22 cellular contexts compared by ENCODE assay signal in genomic region chr5:43155394-43156096, GRCh38. TPM values are rescaled to one million over a fixed set of nuclear protein-coding genes. Genes with fewer than 3 reads are reported as not detected.
A peak's percentile ranks its signal among the peaks of the same experiment; 100 is the strongest.
DNase-seq lines count a peak whose midpoint lies in the region; ATAC-seq, FAIRE-seq and TF ChIP-seq lines count a peak whose summit lies in the region.
"Had no signal": no experiment of that assay in that cellular context is flagged by ENCODE, and none has a peak within 500 bp of the region (broad histone marks: within the 10 kb centered on the region; RNA-seq: fewer than 3 reads in every experiment).

No MANE protein-coding gene starts in this region.

- no peak for DNase-seq in activated CD8-positive, alpha-beta T cell treated with anti-CD3 and anti-CD28 coated beads for 36 hours
- DNase-seq in activated CD8-positive, alpha-beta T cell treated with anti-CD3 and anti-CD28 coated beads, Interleukin-2, amount 10 ng/mL, durations not matched to agents 7 days and 5 days, result no peak
- no peak for DNase-seq in CD8-positive, alpha-beta memory T cell
- DNase-seq in WTC11 (ENCODE audit: low spot score), result peak; percentile 14
- DNase-seq in mesendoderm, result peak; percentile 75
- DNase-seq in activated T-helper 1 cell treated with anti-CD3 and anti-CD28 coated beads, Interleukin-12 subunit alpha, Interleukin-12 subunit beta, Interleukin-2, Interleukin-4 antibody, amounts not matched to agents 30 ng/mL and 10 ng/mL and 1 ng/mL, durations not matched to agents 14 hours and 24 hours and 36 hours (ENCODE audit: low spot score), result no peak
- DNase-seq in GM12891 (ENCODE audit: insufficient read length, low spot score), result no peak
- DNase-seq: DMS79 treated with DMSO at 0.1 percent for 48 hours, GDM1, KG1, NCI-H1092 treated with DMSO at 0.1 percent for 48 hours, NCI-H1694, NCI-H2107, NCI-H226, NCI-H526, OCI-M1 had no signal

- H3K9me3 Mint-ChIP-seq in activated CD8-positive, alpha-beta T cell treated with anti-CD3 and anti-CD28 coated beads for 36 hours, result no peaks in the 10 kb centered on the region
- no peaks in the 10 kb centered on the region for H3K9me3 Mint-ChIP-seq in activated CD8-positive, alpha-beta T cell treated with anti-CD3 and anti-CD28 coated beads, Interleukin-2, amount 10 ng/mL, durations not matched to agents 7 days and 5 days (ENCODE audit: insufficient read depth)
- H3K9me3 Mint-ChIP-seq in CD8-positive, alpha-beta memory T cell, result no peaks in the 10 kb centered on the region
- H3K9me3 Mint-ChIP-seq in WTC11, result no peaks in the 10 kb centered on the region
- H3K9me3 Mint-ChIP-seq in activated T-helper 1 cell treated with anti-CD3 and anti-CD28 coated beads, Interleukin-12 subunit alpha, Interleukin-12 subunit beta, Interleukin-2, Interleukin-4 antibody, amounts not matched to agents 30 ng/mL and 10 ng/mL and 1 ng/mL, durations not matched to agents 14 hours and 24 hours and 36 hours, result no peaks in the 10 kb centered on the region
- H3K9me3 Mint-ChIP-seq: CD14-positive monocyte had no signal

- H4K5ac ChIP-seq in mesendoderm (ENCODE audit: low read length), result no peak overlapping the region

- WGBS in mesendoderm (ENCODE audit: extremely low coverage, insufficient coverage, low lambda C conversion rate), result no CpG with 5 or more reads among the region's 4 CpGs

- H2BK120ac ChIP-seq in mesendoderm (ENCODE audit: low read depth, low read length), result no peak overlapping the region

- POLR2A ChIA-PET in activated CD8-positive, alpha-beta T cell treated with anti-CD3 and anti-CD28 coated beads for 36 hours (lab: Charles Lee), result no interaction called here
- POLR2A ChIA-PET in activated CD8-positive, alpha-beta T cell treated with anti-CD3 and anti-CD28 coated beads, Interleukin-2, amount 10 ng/mL, durations not matched to agents 7 days and 5 days (lab: Charles Lee), result no interaction called here
- POLR2A ChIA-PET in CD8-positive, alpha-beta memory T cell (lab: Charles Lee), result no interaction called here
- POLR2A ChIA-PET in WTC11 (lab: Charles Lee), result interaction anchor here (0.5 kb wide), 1 partner anchor 31 kb away, joined by 4 read pairs; no protein-coding TSS in a partner anchor

- H3K9ac ChIP-seq in mesendoderm (ENCODE audit: low read length), result no peak overlapping the region

- no peak overlapping the region for H3K18ac ChIP-seq in mesendoderm (ENCODE audit: low read length)

- H3K9me3 ChIP-seq in CD8-positive, alpha-beta memory T cell (ENCODE audit: low read length), result no peaks in the 10 kb centered on the region

- H3K4me3 ChIP-seq in CD8-positive, alpha-beta memory T cell (ENCODE audit: low read length), result no peak overlapping the region
- no peak overlapping the region for H3K4me3 ChIP-seq in mesendoderm (ENCODE audit: low read length)

- H3K23ac ChIP-seq in mesendoderm (ENCODE audit: low read length), result no peak overlapping the region

- CTCF ChIA-PET in activated CD8-positive, alpha-beta T cell treated with anti-CD3 and anti-CD28 coated beads for 36 hours (lab: Charles Lee), result interaction anchor here (0.5 to 1.9 kb wide), 3 partner anchors 35 to 234 kb away, joined by 3 to 4 read pairs (median 4); partner anchors contain the start of gene ZNF131
- CTCF ChIA-PET in activated CD8-positive, alpha-beta T cell treated with anti-CD3 and anti-CD28 coated beads, Interleukin-2, amount 10 ng/mL, durations not matched to agents 7 days and 5 days (lab: Charles Lee), result interaction anchor here (0.9 to 1.2 kb wide), 2 partner anchors 50 to 65 kb away, joined by 3 to 5 read pairs; no protein-coding TSS in a partner anchor
- CTCF ChIA-PET in CD8-positive, alpha-beta memory T cell (lab: Charles Lee), result interaction anchor here (1.9 kb wide), 1 partner anchor 476 kb away, joined by 4 read pairs; no protein-coding TSS in a partner anchor
- CTCF ChIA-PET in WTC11 (lab: Charles Lee), result interaction anchor here (0.8 to 1.7 kb wide), 7 partner anchors 12 to 328 kb away, joined by 3 to 6 read pairs (median 4); partner anchors contain the start of genes TMEM267 and ZNF131

- H2AK5ac ChIP-seq in mesendoderm (ENCODE audit: low read length), result no peak overlapping the region

- H3K27ac ChIP-seq in CD8-positive, alpha-beta memory T cell (ENCODE audit: low read depth, low read length), result no peak overlapping the region
- no peak overlapping the region for H3K27ac ChIP-seq in mesendoderm (ENCODE audit: low read depth, low read length)
- H3K27ac ChIP-seq: RWPE1 had no signal

- no peak overlapping the region for H3K4ac ChIP-seq in mesendoderm (ENCODE audit: low read depth, low read length)

- H3K27ac Mint-ChIP-seq in activated CD8-positive, alpha-beta T cell treated with anti-CD3 and anti-CD28 coated beads for 36 hours, result peak overlapping the region; percentile 27
- H3K27ac Mint-ChIP-seq in activated CD8-positive, alpha-beta T cell treated with anti-CD3 and anti-CD28 coated beads, Interleukin-2, amount 10 ng/mL, durations not matched to agents 7 days and 5 days, result no peak overlapping the region
- peak overlapping the region in 5 of 8 donors; percentile 22 to 88 (median 55) for H3K27ac Mint-ChIP-seq in CD8-positive, alpha-beta memory T cell
- no peak overlapping the region for H3K27ac Mint-ChIP-seq in WTC11
- H3K27ac Mint-ChIP-seq in activated T-helper 1 cell treated with anti-CD3 and anti-CD28 coated beads, Interleukin-12 subunit alpha, Interleukin-12 subunit beta, Interleukin-2, Interleukin-4 antibody, amounts not matched to agents 30 ng/mL and 10 ng/mL and 1 ng/mL, durations not matched to agents 14 hours and 24 hours and 36 hours, result no peak overlapping the region
- H3K27ac Mint-ChIP-seq: CD14-positive monocyte had no signal

- H3K27me3 Mint-ChIP-seq in activated CD8-positive, alpha-beta T cell treated with anti-CD3 and anti-CD28 coated beads for 36 hours, result no peaks in the 10 kb centered on the region
- no peaks in the 10 kb centered on the region for H3K27me3 Mint-ChIP-seq in activated CD8-positive, alpha-beta T cell treated with anti-CD3 and anti-CD28 coated beads, Interleukin-2, amount 10 ng/mL, durations not matched to agents 7 days and 5 days (ENCODE audit: low read depth)
- H3K27me3 Mint-ChIP-seq in CD8-positive, alpha-beta memory T cell, result no peaks in the 10 kb centered on the region
- no peaks in the 10 kb centered on the region for H3K27me3 Mint-ChIP-seq in WTC11 (ENCODE audit: low read depth)
- H3K27me3 Mint-ChIP-seq in activated T-helper 1 cell treated with anti-CD3 and anti-CD28 coated beads, Interleukin-12 subunit alpha, Interleukin-12 subunit beta, Interleukin-2, Interleukin-4 antibody, amounts not matched to agents 30 ng/mL and 10 ng/mL and 1 ng/mL, durations not matched to agents 14 hours and 24 hours and 36 hours (ENCODE audit: insufficient read depth), result no peaks in the 10 kb centered on the region

- H3K79me1 ChIP-seq in mesendoderm (ENCODE audit: low read length), result peaks cover 16% of the 10 kb centered on the region

- H3K36me3 ChIP-seq in CD8-positive, alpha-beta memory T cell (ENCODE audit: insufficient read depth, low read length), result peaks cover 3% of the 10 kb centered on the region
- H3K36me3 ChIP-seq in mesendoderm (ENCODE audit: control insufficient read depth, insufficient read depth, low read length), result no peaks in the 10 kb centered on the region

- H3K4me1 ChIP-seq in CD8-positive, alpha-beta memory T cell (ENCODE audit: insufficient read depth, low read length), result no peaks in the 10 kb centered on the region
- peaks cover 8% of the 10 kb centered on the region for H3K4me1 ChIP-seq in mesendoderm (ENCODE audit: control insufficient read depth, low read depth, low read length)

- H3K4me1 Mint-ChIP-seq in activated CD8-positive, alpha-beta T cell treated with anti-CD3 and anti-CD28 coated beads for 36 hours (ENCODE audit: low read depth), result peaks cover 43% of the 10 kb centered on the region
- H3K4me1 Mint-ChIP-seq in activated CD8-positive, alpha-beta T cell treated with anti-CD3 and anti-CD28 coated beads, Interleukin-2, amount 10 ng/mL, durations not matched to agents 7 days and 5 days (ENCODE audit: low read depth), result peaks cover 12% of the 10 kb centered on the region
- peaks cover 20 to 54% (median 39%) of the 10 kb centered on the region in 3 donors for H3K4me1 Mint-ChIP-seq in CD8-positive, alpha-beta memory T cell
- peaks cover 22% of the 10 kb centered on the region for H3K4me1 Mint-ChIP-seq in WTC11
- peaks cover 9% of the 10 kb centered on the region for H3K4me1 Mint-ChIP-seq in activated T-helper 1 cell treated with anti-CD3 and anti-CD28 coated beads, Interleukin-12 subunit alpha, Interleukin-12 subunit beta, Interleukin-2, Interleukin-4 antibody, amounts not matched to agents 30 ng/mL and 10 ng/mL and 1 ng/mL, durations not matched to agents 14 hours and 24 hours and 36 hours (ENCODE audit: low read depth)

- H3K79me2 ChIP-seq in mesendoderm (ENCODE audit: control insufficient read depth, insufficient read depth, low read length), result peaks cover 2% of the 10 kb centered on the region

- H3K4me2 ChIP-seq in mesendoderm (ENCODE audit: low read length), result no peak overlapping the region

- H2BK15ac ChIP-seq in mesendoderm (replicated peaks; ENCODE audit: low read depth), result no peak overlapping the region

- intact Hi-C loops in activated CD8-positive, alpha-beta T cell treated with anti-CD3 and anti-CD28 coated beads for 36 hours (cut with micrococcal nuclease), result no loop called here
- intact Hi-C loops in activated T-helper 1 cell treated with anti-CD3 and anti-CD28 coated beads, Interleukin-12 subunit alpha, Interleukin-12 subunit beta, Interleukin-2, Interleukin-4 antibody, amounts not matched to agents 30 ng/mL and 10 ng/mL and 1 ng/mL, durations not matched to agents 14 hours and 24 hours and 36 hours (cut with micrococcal nuclease), result no loop called here

- H3K36me3 Mint-ChIP-seq in activated CD8-positive, alpha-beta T cell treated with anti-CD3 and anti-CD28 coated beads for 36 hours (ENCODE audit: low read depth), result peaks cover 45% of the 10 kb centered on the region
- peaks cover 42% of the 10 kb centered on the region for H3K36me3 Mint-ChIP-seq in activated CD8-positive, alpha-beta T cell treated with anti-CD3 and anti-CD28 coated beads, Interleukin-2, amount 10 ng/mL, durations not matched to agents 7 days and 5 days (ENCODE audit: low read depth)
- peaks cover 0 to 55% (median 0%) of the 10 kb centered on the region in 3 donors for H3K36me3 Mint-ChIP-seq in CD8-positive, alpha-beta memory T cell
- peaks cover 18% of the 10 kb centered on the region for H3K36me3 Mint-ChIP-seq in WTC11
- peaks cover 9% of the 10 kb centered on the region for H3K36me3 Mint-ChIP-seq in activated T-helper 1 cell treated with anti-CD3 and anti-CD28 coated beads, Interleukin-12 subunit alpha, Interleukin-12 subunit beta, Interleukin-2, Interleukin-4 antibody, amounts not matched to agents 30 ng/mL and 10 ng/mL and 1 ng/mL, durations not matched to agents 14 hours and 24 hours and 36 hours (ENCODE audit: low read depth)

- FAIRE-seq in GM12891 (lab: Jason Lieb, UNC), result no peak
- FAIRE-seq: A204.1 had no signal

- no peak overlapping the region for H4K8ac ChIP-seq in mesendoderm (ENCODE audit: low read depth, low read length)

- H3K4me3 Mint-ChIP-seq in activated CD8-positive, alpha-beta T cell treated with anti-CD3 and anti-CD28 coated beads for 36 hours, result no peak overlapping the region
- no peak overlapping the region for H3K4me3 Mint-ChIP-seq in activated CD8-positive, alpha-beta T cell treated with anti-CD3 and anti-CD28 coated beads, Interleukin-2, amount 10 ng/mL, durations not matched to agents 7 days and 5 days
- H3K4me3 Mint-ChIP-seq in CD8-positive, alpha-beta memory T cell, result no peak overlapping the region
- no peak overlapping the region for H3K4me3 Mint-ChIP-seq in WTC11
- no peak overlapping the region for H3K4me3 Mint-ChIP-seq in activated T-helper 1 cell treated with anti-CD3 and anti-CD28 coated beads, Interleukin-12 subunit alpha, Interleukin-12 subunit beta, Interleukin-2, Interleukin-4 antibody, amounts not matched to agents 30 ng/mL and 10 ng/mL and 1 ng/mL, durations not matched to agents 14 hours and 24 hours and 36 hours
- H3K4me3 Mint-ChIP-seq: CD14-positive monocyte had no signal

- H2BK5ac ChIP-seq in mesendoderm (ENCODE audit: low read length), result no peak overlapping the region

- peak; percentile 32 for ATAC-seq in activated CD8-positive, alpha-beta T cell treated with anti-CD3 and anti-CD28 coated beads for 36 hours
- no peak for ATAC-seq in activated CD8-positive, alpha-beta T cell treated with anti-CD3 and anti-CD28 coated beads, Interleukin-2, amount 10 ng/mL, durations not matched to agents 7 days and 5 days
- ATAC-seq in WTC11, result peak; percentile 90
- ATAC-seq in GM18505 (IDR thresholded peaks at IDR 0.05; ENCODE audit: unreplicated experiment), result no peak
- ATAC-seq: HCT116 had no signal

- no peak overlapping the region for H3K56ac ChIP-seq in mesendoderm (ENCODE audit: low read length)

- no peaks in the 10 kb centered on the region for H3K27me3 ChIP-seq in CD8-positive, alpha-beta memory T cell (ENCODE audit: insufficient read depth, low read length, poor library complexity, severe bottlenecking)
- H3K27me3 ChIP-seq in mesendoderm (ENCODE audit: insufficient read depth, low read length, poor library complexity), result no peaks in the 10 kb centered on the region

- no peak for TF ChIP-seq POLR2A in GM18505 (IDR thresholded peaks at IDR 0.05; ENCODE audit: borderline replicate concordance, extremely low read depth, insufficient read depth, insufficient read length)
- no peak for TF ChIP-seq POLR2A in GM12891 (IDR thresholded peaks at IDR 0.05; ENCODE audit: low read depth, low read length)

- TF ChIP-seq CTCF in activated CD8-positive, alpha-beta T cell treated with anti-CD3 and anti-CD28 coated beads for 36 hours (IDR thresholded peaks at IDR 0.05), result no peak
- TF ChIP-seq CTCF in WTC11 (IDR thresholded peaks at IDR 0.05), result no peak

RNA-seq across cellular contexts. Expression of gene ZNF131, which starts 34.8 kb away (rescaled TPM):
- 10 to 100 TPM; 34.8 to 36.6 TPM for total RNA-seq in activated CD8-positive, alpha-beta T cell treated with anti-CD3 and anti-CD28 coated beads for 36 hours
- 10 to 100 TPM; 45.8 to 52.8 TPM for total RNA-seq in activated CD8-positive, alpha-beta T cell treated with anti-CD3 and anti-CD28 coated beads, Interleukin-2, amount 10 ng/mL, durations not matched to agents 7 days and 5 days
- 10 to 100 TPM; 39.2 to 39.5 TPM for total RNA-seq in CD8-positive, alpha-beta memory T cell
- polyA plus RNA-seq in CD8-positive, alpha-beta memory T cell, result 63.9 TPM
- 34.7 to 37.2 TPM (median 36.0 TPM) in 3 replicates for total RNA-seq in WTC11 (2021)
- 52.1 TPM for polyA plus RNA-seq in mesendoderm (2013, experiment 1 of 2)
- polyA plus RNA-seq in mesendoderm (2013, experiment 2 of 2), result 53.8 TPM
- 38.3 and 40.2 TPM in 2 replicates for total RNA-seq in activated T-helper 1 cell treated with anti-CD3 and anti-CD28 coated beads, Interleukin-12 subunit alpha, Interleukin-12 subunit beta, Interleukin-2, Interleukin-4 antibody, amounts not matched to agents 30 ng/mL and 10 ng/mL and 1 ng/mL, durations not matched to agents 14 hours and 24 hours and 36 hours
- 15.1 TPM for polyA plus RNA-seq in GM12891 (2012; ENCODE audit: low read depth, missing spikeins)

RNA-seq across cellular contexts. Expression of gene NIM1K, which starts 36.5 kb away (rescaled TPM):
- total RNA-seq in activated CD8-positive, alpha-beta T cell treated with anti-CD3 and anti-CD28 coated beads for 36 hours, result 1 to 10 TPM; 2.1 to 3.2 TPM
- total RNA-seq in activated CD8-positive, alpha-beta T cell treated with anti-CD3 and anti-CD28 coated beads, Interleukin-2, amount 10 ng/mL, durations not matched to agents 7 days and 5 days, result under 1 TPM; 0.50 to 0.61 TPM
- under 1 TPM; 0.40 to 0.70 TPM for total RNA-seq in CD8-positive, alpha-beta memory T cell
- polyA plus RNA-seq in CD8-positive, alpha-beta memory T cell, result 0.20 TPM
- total RNA-seq in WTC11 (2021), result 0.07 to 0.14 TPM in 2 of 3 replicates, not detected in the other
- polyA plus RNA-seq in mesendoderm (2013, experiment 1 of 2), result 0.03 TPM
- polyA plus RNA-seq in mesendoderm (2013, experiment 2 of 2), result 0.03 TPM
- total RNA-seq in activated T-helper 1 cell treated with anti-CD3 and anti-CD28 coated beads, Interleukin-12 subunit alpha, Interleukin-12 subunit beta, Interleukin-2, Interleukin-4 antibody, amounts not matched to agents 30 ng/mL and 10 ng/mL and 1 ng/mL, durations not matched to agents 14 hours and 24 hours and 36 hours, result 0.39 and 0.67 TPM in 2 replicates
- polyA plus RNA-seq in GM12891 (2012; ENCODE audit: low read depth, missing spikeins), result 1.6 TPM
- total RNA-seq: MCF 10A had no signal
- polyA plus RNA-seq: CD14-positive monocyte had no signal

Comparison
In these comparisons a context has a peak if more than half of its experiments do, and no peak if none do; other contexts are left out.
1. ATAC-seq: peak in activated CD8-positive, alpha-beta T cell treated with anti-CD3 and anti-CD28 coated beads for 36 hours (single experiment) and WTC11 (single experiment); none in activated CD8-positive, alpha-beta T cell treated with anti-CD3 and anti-CD28 coated beads, Interleukin-2, amount 10 ng/mL, durations not matched to agents 7 days and 5 days (single experiment) and GM18505 (single experiment).
2. H3K27ac Mint-ChIP-seq: peak in activated CD8-positive, alpha-beta T cell treated with anti-CD3 and anti-CD28 coated beads for 36 hours (single experiment) and CD8-positive, alpha-beta memory T cell (5 of 8); none in activated CD8-positive, alpha-beta T cell treated with anti-CD3 and anti-CD28 coated beads, Interleukin-2, amount 10 ng/mL, durations not matched to agents 7 days and 5 days (single experiment), WTC11 (single experiment) and activated T-helper 1 cell treated with anti-CD3 and anti-CD28 coated beads, Interleukin-12 subunit alpha, Interleukin-12 subunit beta, Interleukin-2, Interleukin-4 antibody, amounts not matched to agents 30 ng/mL and 10 ng/mL and 1 ng/mL, durations not matched to agents 14 hours and 24 hours and 36 hours (single experiment).
3. DNase-seq: peak in WTC11 (single experiment) and mesendoderm (single experiment); none in activated CD8-positive, alpha-beta T cell treated with anti-CD3 and anti-CD28 coated beads for 36 hours (single experiment), activated CD8-positive, alpha-beta T cell treated with anti-CD3 and anti-CD28 coated beads, Interleukin-2, amount 10 ng/mL, durations not matched to agents 7 days and 5 days (single experiment), CD8-positive, alpha-beta memory T cell (0 of 5), activated T-helper 1 cell treated with anti-CD3 and anti-CD28 coated beads, Interleukin-12 subunit alpha, Interleukin-12 subunit beta, Interleukin-2, Interleukin-4 antibody, amounts not matched to agents 30 ng/mL and 10 ng/mL and 1 ng/mL, durations not matched to agents 14 hours and 24 hours and 36 hours (single experiment) and GM12891 (single experiment).